In genomic region chr7:101134399-101134980, GRCh38 we compare ENCODE assay signal across 14 cellular contexts. TPM values are rescaled to one million over a fixed set of nuclear protein-coding genes. Genes with fewer than 3 reads are reported as not detected.
DNase-seq lines count a peak whose midpoint lies in the region; ATAC-seq and TF ChIP-seq lines count a peak whose summit lies in the region.
"Had no signal": no experiment of that assay in that cellular context is flagged by ENCODE, and none has a peak within 500 bp of the region (broad histone marks: within the 10 kb centered on the region; RNA-seq: fewer than 3 reads in every experiment).

No MANE protein-coding gene starts in this region.

- H3K27ac Mint-ChIP-seq in stimulated activated effector memory CD8-positive, alpha-beta T cell treated with anti-CD3 and anti-CD28 coated beads, Interleukin-12 subunit alpha, Interleukin-12 subunit beta, amount 100 ng/mL, for 72 hours: no peak overlapping the region
- H3K27ac Mint-ChIP-seq: T-helper 2 cell treated with Interferon-gamma antibody and Interleukin-4, amounts not matched to agents 5 μg/mL and 100 μg/mL, for 36 hours had no signal

- H3K4me3 ChIP-seq in BE2C (ENCODE audit: low read depth, low read length): no peak overlapping the region
- H3K4me3 ChIP-seq: gastroesophageal sphincter had no signal

- no peak for ATAC-seq in HG03045 (IDR thresholded peaks at IDR 0.05; ENCODE audit: unreplicated experiment)
- no peak for ATAC-seq in stimulated activated effector memory CD8-positive, alpha-beta T cell treated with anti-CD3 and anti-CD28 coated beads, Interleukin-12 subunit alpha, Interleukin-12 subunit beta, amount 100 ng/mL, for 72 hours
- ATAC-seq: gastroesophageal sphincter had no signal

- no peak for TF ChIP-seq CTCF in BE2C (IDR thresholded peaks at IDR 0.05; ENCODE audit: low read depth, low read length)

- peaks cover 4% of the 10 kb centered on the region for H3K36me3 Mint-ChIP-seq in stimulated activated effector memory CD8-positive, alpha-beta T cell treated with anti-CD3 and anti-CD28 coated beads, Interleukin-12 subunit alpha, Interleukin-12 subunit beta, amount 100 ng/mL, for 72 hours

- no peaks in the 10 kb centered on the region for H3K27me3 ChIP-seq in BE2C
- H3K27me3 ChIP-seq: gastroesophageal sphincter had no signal

- no peaks in the 10 kb centered on the region for H3K36me3 ChIP-seq in BE2C

- no peaks in the 10 kb centered on the region for H3K9me3 Mint-ChIP-seq in stimulated activated effector memory CD8-positive, alpha-beta T cell treated with anti-CD3 and anti-CD28 coated beads, Interleukin-12 subunit alpha, Interleukin-12 subunit beta, amount 100 ng/mL, for 72 hours
- H3K9me3 Mint-ChIP-seq: T-helper 2 cell treated with Interferon-gamma antibody and Interleukin-4, amounts not matched to agents 5 μg/mL and 100 μg/mL, for 36 hours had no signal

- peaks cover 37% of the 10 kb centered on the region for H3K4me1 Mint-ChIP-seq in stimulated activated effector memory CD8-positive, alpha-beta T cell treated with anti-CD3 and anti-CD28 coated beads, Interleukin-12 subunit alpha, Interleukin-12 subunit beta, amount 100 ng/mL, for 72 hours

- H3K9me3 ChIP-seq in BE2C: no peaks in the 10 kb centered on the region
- H3K9me3 ChIP-seq: gastroesophageal sphincter had no signal

- peaks cover 3% of the 10 kb centered on the region; the same call in 1 of the 2 replicates for H3K4me1 ChIP-seq in BE2C

- DNase-seq in NCI-H748 (lab: John Stamatoyannopoulos, UW; ENCODE audit: unreplicated experiment) (peak; percentile 19), NCI-H748 treated with DMSO at 0.1 percent for 48 hours (lab: John Stamatoyannopoulos, UW) (no peak), NOMO-1 (lab: John Stamatoyannopoulos, UW; ENCODE audit: unreplicated experiment in 2 of 2) (peak; percentile 61), dermis blood vessel endothelial cell (peak; percentile 43), retina (peak; percentile 56), BE2C (no peak)
- no peak for DNase-seq in stimulated activated effector memory CD8-positive, alpha-beta T cell treated with anti-CD3 and anti-CD28 coated beads, Interleukin-12 subunit alpha, Interleukin-12 subunit beta, amount 100 ng/mL, for 72 hours (ENCODE audit: low spot score in 2 of 2)
- DNase-seq: cerebellar nuclear complex, NCI-H510A had no signal

- H3K4me3 Mint-ChIP-seq in stimulated activated effector memory CD8-positive, alpha-beta T cell treated with anti-CD3 and anti-CD28 coated beads, Interleukin-12 subunit alpha, Interleukin-12 subunit beta, amount 100 ng/mL, for 72 hours: no peak overlapping the region
- H3K4me3 Mint-ChIP-seq: T-helper 2 cell treated with Interferon-gamma antibody and Interleukin-4, amounts not matched to agents 5 μg/mL and 100 μg/mL, for 36 hours had no signal

RNA-seq across cellular contexts. Expression of gene SERPINE1, which starts 7.6 kb away (rescaled TPM):
- total RNA-seq in dermis blood vessel endothelial cell: 289 and 399 TPM in 2 replicates
- polyA plus RNA-seq in BE2C (2012; ENCODE audit: insufficient read depth, insufficient read length, low read depth): 2.7 TPM

RNA-seq across cellular contexts. Expression of gene AP1S1, which starts 19.8 kb away (rescaled TPM):
- 115 and 144 TPM in 2 replicates for total RNA-seq in dermis blood vessel endothelial cell
- 312 TPM for polyA plus RNA-seq in BE2C (2012; ENCODE audit: insufficient read depth, insufficient read length, low read depth)

RNA-seq across cellular contexts. Expression of gene VGF, which starts 30.9 kb away (rescaled TPM):
- not detected in 2 replicates for total RNA-seq in dermis blood vessel endothelial cell
- 1,310 TPM for polyA plus RNA-seq in BE2C (2012; ENCODE audit: insufficient read depth, insufficient read length, low read depth)
- total RNA-seq: lung microvascular endothelial cell, ureter had no signal

RNA-seq across cellular contexts. Expression of gene NAT16, which starts 45.6 kb away (rescaled TPM):
- total RNA-seq in dermis blood vessel endothelial cell: not detected in 2 replicates
- 3.5 TPM for polyA plus RNA-seq in BE2C (2012; ENCODE audit: insufficient read depth, insufficient read length, low read depth)
- total RNA-seq: gastroesophageal sphincter, lung microvascular endothelial cell, ureter had no signal

RNA-seq across cellular contexts. Expression of gene TRIM56, which starts 49.2 kb away (rescaled TPM):
- 19.6 and 28.0 TPM in 2 replicates for total RNA-seq in dermis blood vessel endothelial cell
- 8.9 TPM for polyA plus RNA-seq in BE2C (2012; ENCODE audit: insufficient read depth, insufficient read length, low read depth)

Comparison
In these comparisons a context has a peak if more than half of its experiments do, and no peak if none do; other contexts are left out.
1. DNase-seq: peak in NCI-H748 (single experiment), NOMO-1 (2 of 2), dermis blood vessel endothelial cell (single experiment) and retina (single experiment); none in NCI-H748 treated with DMSO at 0.1 percent for 48 hours (single experiment), stimulated activated effector memory CD8-positive, alpha-beta T cell treated with anti-CD3 and anti-CD28 coated beads, Interleukin-12 subunit alpha, Interleukin-12 subunit beta, amount 100 ng/mL, for 72 hours (0 of 2) and BE2C (single experiment).